Comparison of ENCODE assay signal across 11 cellular contexts in the genomic region with DNA sequence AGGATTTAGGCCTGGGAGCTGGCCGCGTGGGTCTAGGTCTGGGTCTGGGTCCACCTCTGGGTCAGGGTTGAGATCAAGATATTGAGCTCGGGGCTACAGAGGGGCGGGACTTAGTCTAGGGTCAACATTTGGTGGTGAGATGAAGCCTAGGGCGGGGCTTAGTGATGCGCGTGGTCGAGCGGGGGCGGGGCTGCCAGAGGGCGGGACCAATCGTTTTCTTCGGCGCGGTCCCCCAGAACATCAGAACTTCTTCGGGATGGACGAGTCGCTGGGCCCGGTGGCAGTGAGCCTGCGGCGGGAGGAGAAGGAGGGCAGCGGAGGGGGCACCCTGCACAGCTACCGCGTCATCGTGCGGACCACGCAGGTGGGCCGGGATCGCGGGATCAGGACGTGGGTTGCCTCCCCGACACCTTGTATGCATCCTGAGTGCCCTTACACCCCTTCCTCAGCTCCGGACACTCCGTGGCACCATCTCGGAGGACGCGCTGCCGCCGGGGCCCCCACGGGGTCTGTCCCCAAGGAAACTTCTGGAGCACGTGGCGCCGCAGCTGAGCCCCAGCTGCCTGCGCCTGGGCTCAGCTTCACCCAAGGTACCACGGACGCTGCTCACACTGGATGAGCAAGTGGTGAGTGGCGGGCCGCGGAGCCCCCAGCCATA. TPM values are rescaled to one million over a fixed set of nuclear protein-coding genes. Genes with fewer than 3 reads are reported as not detected.
DNase-seq lines count a peak whose midpoint lies in the region; ATAC-seq and TF ChIP-seq lines count a peak whose summit lies in the region.
"Had no signal": no experiment of that assay in that cellular context is flagged by ENCODE, and none has a peak within 500 bp of the region (broad histone marks: within the 10 kb centered on the region; RNA-seq: fewer than 3 reads in every experiment).

No MANE protein-coding gene starts in this region.

- no CpG with 5 or more reads among the region's 49 CpGs for WGBS in mesendoderm (ENCODE audit: extremely low coverage, insufficient coverage, low lambda C conversion rate)

- no peaks in the 10 kb centered on the region for H3K36me3 ChIP-seq in mesendoderm (ENCODE audit: control insufficient read depth, insufficient read depth, low read length)
- no peaks in the 10 kb centered on the region for H3K36me3 ChIP-seq in A673 (ENCODE audit: insufficient read depth, low read length, poor library complexity, severe bottlenecking)

- H3K56ac ChIP-seq in mesendoderm (ENCODE audit: low read length) = peak overlapping the region; percentile 79

- no peak overlapping the region for H2BK120ac ChIP-seq in mesendoderm (ENCODE audit: low read depth, low read length)

- peak overlapping the region; percentile 93 for H3K4me2 ChIP-seq in mesendoderm (ENCODE audit: low read length)

- no peak overlapping the region for H2AK5ac ChIP-seq in mesendoderm (ENCODE audit: low read length)

- H3K79me1 ChIP-seq in mesendoderm (ENCODE audit: low read length) = no peaks in the 10 kb centered on the region

- H3K4me3 ChIP-seq in astrocyte of the spinal cord (ENCODE audit: low read depth, low read length) (peak overlapping the region; percentile 18), mesendoderm (ENCODE audit: low read length) (peak overlapping the region; percentile 51), A673 (ENCODE audit: low read depth, low read length, poor library complexity, severe bottlenecking) (no peak overlapping the region)

- in situ Hi-C loops in astrocyte of the spinal cord (cut with HindIII; ENCODE audit: low sequenced_read_pairs) = no loop called here

- no peak overlapping the region for H3K4ac ChIP-seq in mesendoderm (ENCODE audit: low read depth, low read length)

- BruUV-seq in A673 (replicated peaks; lab: Mats Ljungman, UMichigan) = no TSS peak

- no peak overlapping the region for H4K5ac ChIP-seq in mesendoderm (ENCODE audit: low read length)

- intact Hi-C loops in left ventricle myocardium superior (cut with micrococcal nuclease) (no loop called here), cardiac septum (cut with DNase I) (no loop called here), A673 (cut with micrococcal nuclease; ENCODE audit: unreplicated experiment) (no loop called here)

- ATAC-seq in left ventricle myocardium superior = no peak
- no peak for ATAC-seq in HG03565 (IDR thresholded peaks at IDR 0.05; ENCODE audit: unreplicated experiment)

- no peak overlapping the region for H2BK15ac ChIP-seq in mesendoderm (replicated peaks; ENCODE audit: low read depth)

- TF ChIP-seq CTCF in astrocyte of the spinal cord (IDR thresholded peaks at IDR 0.05; ENCODE audit: low read depth, low read length) = no peak
- TF ChIP-seq CTCF in A673 (conservative IDR thresholded peaks at IDR 0.05; ENCODE audit: low read depth, low read length) = no peak

- no peak overlapping the region for H3K23ac ChIP-seq in mesendoderm (ENCODE audit: low read length)

- POLR2A ChIA-PET in A673 (lab: Charles Lee; ENCODE audit: low non-redundant PET) = no interaction called here

- H3K9ac ChIP-seq in mesendoderm (ENCODE audit: low read length) = peak overlapping the region; percentile 72

- no peak overlapping the region for H4K8ac ChIP-seq in mesendoderm (ENCODE audit: low read depth, low read length)

- peak; percentile 55 for DNase-seq in left ventricle myocardium superior
- no peak for DNase-seq in cardiac septum (ENCODE audit: low spot score)
- DNase-seq in astrocyte of the spinal cord (ENCODE audit: low read depth, low spot score) = no peak
- peak; percentile 66 for DNase-seq in mesendoderm
- no peak for DNase-seq in NAMALWA (ENCODE audit: low spot score)
- DNase-seq in A673 (ENCODE audit: low spot score) = no peak
- no peak for DNase-seq in NCI-H2029 treated with DMSO at 0.1 percent for 48 hours (lab: John Stamatoyannopoulos, UW)
- DNase-seq: C1 segment of cervical spinal cord, NCI-H226 had no signal

- H3K27me3 ChIP-seq in mesendoderm (ENCODE audit: insufficient read depth, low read length, poor library complexity) (no peaks in the 10 kb centered on the region), A673 (replicated peaks; ENCODE audit: insufficient read depth, low read depth, low read length, poor library complexity) (no peaks in the 10 kb centered on the region)

- no peaks in the 10 kb centered on the region for H3K9me3 ChIP-seq in A673 (ENCODE audit: low read depth, low read length, poor library complexity, severe bottlenecking)

- peaks cover 5% of the 10 kb centered on the region for H3K4me1 ChIP-seq in mesendoderm (ENCODE audit: control insufficient read depth, low read depth, low read length)
- H3K4me1 ChIP-seq in A673 (ENCODE audit: insufficient read depth, low read length, poor library complexity, severe bottlenecking) = peaks cover 11% of the 10 kb centered on the region

- no peak overlapping the region for H3K18ac ChIP-seq in mesendoderm (ENCODE audit: low read length)

- no peak overlapping the region for H2BK5ac ChIP-seq in mesendoderm (ENCODE audit: low read length)

- H3K79me2 ChIP-seq in mesendoderm (ENCODE audit: control insufficient read depth, insufficient read depth, low read length) = no peaks in the 10 kb centered on the region

- CTCF ChIA-PET in A673 (lab: Charles Lee) = no interaction called here

- no peak overlapping the region for H3K27ac ChIP-seq in mesendoderm (ENCODE audit: low read depth, low read length)
- H3K27ac ChIP-seq in A673 (ENCODE audit: low read depth, low read length, poor library complexity, severe bottlenecking) = no peak overlapping the region

RNA-seq across cellular contexts. Expression of gene SIPA1, which starts 4.2 kb away (rescaled TPM):
- total RNA-seq in left ventricle myocardium superior = 32.0 TPM
- 29.7 TPM for total RNA-seq in cardiac septum
- 36.3 TPM for polyA plus RNA-seq in mesendoderm (2013, experiment 1 of 2)
- polyA plus RNA-seq in mesendoderm (2013, experiment 2 of 2) = 38.3 TPM
- 30.0 and 43.2 TPM in 2 replicates for total RNA-seq in A673 (2021)

RNA-seq across cellular contexts. Expression of gene RELA, which starts 20.6 kb away (rescaled TPM):
- total RNA-seq in left ventricle myocardium superior = 40.1 TPM
- total RNA-seq in cardiac septum = 45.0 TPM
- 19.9 TPM for polyA plus RNA-seq in mesendoderm (2013, experiment 1 of 2)
- 22.4 TPM for polyA plus RNA-seq in mesendoderm (2013, experiment 2 of 2)
- total RNA-seq in A673 (2021) = 92.0 and 99.3 TPM in 2 replicates

RNA-seq across cellular contexts. Expression of gene PCNX3, which starts 26.6 kb away (rescaled TPM):
- total RNA-seq in left ventricle myocardium superior = 11.8 TPM
- 15.9 TPM for total RNA-seq in cardiac septum
- 16.1 TPM for polyA plus RNA-seq in mesendoderm (2013, experiment 1 of 2)
- 16.3 TPM for polyA plus RNA-seq in mesendoderm (2013, experiment 2 of 2)
- 63.4 and 68.0 TPM in 2 replicates for total RNA-seq in A673 (2021)

RNA-seq across cellular contexts. Expression of gene MAP3K11, which starts 28.1 kb away (rescaled TPM):
- total RNA-seq in left ventricle myocardium superior (39.0 TPM), cardiac septum (42.5 TPM), A673 (2021) (92.8 and 94.2 TPM in 2 replicates)
- 21.4 TPM for polyA plus RNA-seq in mesendoderm (2013, experiment 1 of 2)
- polyA plus RNA-seq in mesendoderm (2013, experiment 2 of 2) = 21.4 TPM

RNA-seq across cellular contexts. Expression of gene KCNK7, which starts 46.5 kb away (rescaled TPM):
- total RNA-seq in left ventricle myocardium superior = 0.94 TPM
- total RNA-seq in cardiac septum = 1.5 TPM
- polyA plus RNA-seq in mesendoderm (2013, experiment 1 of 2) = not detected
- polyA plus RNA-seq in mesendoderm (2013, experiment 2 of 2) = 0.04 TPM
- 1.7 and 2.3 TPM in 2 replicates for total RNA-seq in A673 (2021)
- total RNA-seq: fibroblast of lung had no signal
- polyA plus RNA-seq: fibroblast of lung had no signal

Comparison
In these comparisons a context has a peak if more than half of its experiments do, and no peak if none do; other contexts are left out.
1. DNase-seq: peak in left ventricle myocardium superior (single experiment) and mesendoderm (single experiment); none in cardiac septum (single experiment), astrocyte of the spinal cord (single experiment), NAMALWA (single experiment), A673 (single experiment) and NCI-H2029 treated with DMSO at 0.1 percent for 48 hours (single experiment).